8 cellular contexts compared by ENCODE assay signal in genomic region chr1:6246497-6247295, GRCh38. TPM values are rescaled to one million over a fixed set of nuclear protein-coding genes. Genes with fewer than 3 reads are reported as not detected.
A peak's percentile ranks its signal among the peaks of the same experiment; 100 is the strongest.
DNase-seq lines count a peak whose midpoint lies in the region; ATAC-seq and TF ChIP-seq lines count a peak whose summit lies in the region.

No MANE protein-coding gene starts in this region.

- WGBS in gastroesophageal sphincter (ENCODE audit: low coverage in 1 of 2), 2 donors, result 0% methylated on average over 6 of the region's 28 CpGs; no CpG with 5 or more reads in 1 of the 2 donors
- WGBS in thyroid gland, 2 donors, result 7 to 9% methylated on average over 13 to 18 of the region's 28 CpGs

- H3K27ac ChIP-seq in SJCRH30 (no peak overlapping the region), gastroesophageal sphincter (no peak overlapping the region), thyroid gland (no peak overlapping the region)

- TF ChIP-seq CTCF in gastroesophageal sphincter (IDR thresholded peaks at IDR 0.05) (peak in 3 of 4 experiments; percentile 97 to 99 (median 98)), omental fat pad (IDR thresholded peaks at IDR 0.05) (peak in 2 of 3 donors; percentile 90 to 98), thyroid gland (IDR thresholded peaks at IDR 0.05) (peak; percentile 88 to 97 (median 94))

- H3K36me3 ChIP-seq in SJCRH30 (no peaks in the 10 kb centered on the region), gastroesophageal sphincter (no peaks in the 10 kb centered on the region), thyroid gland (no peaks in the 10 kb centered on the region)

- no peak overlapping the region for H3K4me3 ChIP-seq in SJCRH30
- no peak overlapping the region for H3K4me3 ChIP-seq in gastroesophageal sphincter
- no peak overlapping the region for H3K4me3 ChIP-seq in thyroid gland (replicated peaks in 1 of 3)

- peak; percentile 10 for DNase-seq in GF-D8 (lab: John Stamatoyannopoulos, UW)
- peak; percentile 32 for DNase-seq in KG1 (lab: John Stamatoyannopoulos, UW)
- peak; percentile 94 to 95 for DNase-seq in SJCRH30
- DNase-seq in activated gamma-delta T cell treated with anti-CD3 and anti-CD28 coated beads, Interleukin-2, amount 50 U/mL, for 16 hours (ENCODE audit: low read depth), result peak; percentile 72
- peak; percentile 56 for DNase-seq in omental fat pad (ENCODE audit: low spot score)
- peak; percentile 70 to 76 for DNase-seq in thyroid gland

- no peak for TF ChIP-seq EP300 in gastroesophageal sphincter (IDR thresholded peaks at IDR 0.05)

- H3K9me3 ChIP-seq in SJCRH30 (replicated peaks) (no peaks in the 10 kb centered on the region), gastroesophageal sphincter (no peaks in the 10 kb centered on the region), thyroid gland (no peaks in the 10 kb centered on the region)

- TF ChIP-seq POLR2A in gastroesophageal sphincter (IDR thresholded peaks at IDR 0.05), result no peak
- no peak for TF ChIP-seq POLR2A in thyroid gland (IDR thresholded peaks at IDR 0.05)

- H3K27me3 ChIP-seq in SJCRH30 (peaks cover 10% of the 10 kb centered on the region; the same call in 1 of the 2 replicates), gastroesophageal sphincter (peaks cover 100% of the 10 kb centered on the region), thyroid gland (peaks cover 32% of the 10 kb centered on the region)

- peaks cover 4% of the 10 kb centered on the region for H3K4me1 ChIP-seq in SJCRH30
- H3K4me1 ChIP-seq in gastroesophageal sphincter, result peaks cover 0 to 49% (median 16%) of the 10 kb centered on the region in 3 donors
- peaks cover 0 to 29% of the 10 kb centered on the region in 2 donors for H3K4me1 ChIP-seq in thyroid gland

- intact Hi-C loops in thyroid gland (cut with DNase I), result loop anchor here (5.0 kb wide), 1 partner anchor 161 kb away; no protein-coding TSS in a partner anchor

- peak; percentile 71 for ATAC-seq in gastroesophageal sphincter
- ATAC-seq in omental fat pad (ENCODE audit: low FRiP score), result peak; percentile 49
- ATAC-seq in HG02571 (IDR thresholded peaks at IDR 0.05; ENCODE audit: unreplicated experiment), result no peak

RNA-seq across cellular contexts. Expression of gene HES3, which starts 2.7 kb away (rescaled TPM):
- not detected in 2 replicates for total RNA-seq in SJCRH30 (2014; rRNA removed; shearing (Covaris generic))
- not detected for total RNA-seq in gastroesophageal sphincter
- total RNA-seq in omental fat pad, result not detected
- total RNA-seq in thyroid gland, result not detected

RNA-seq across cellular contexts. Expression of gene ICMT, which starts 10.9 kb away (rescaled TPM):
- 109 and 111 TPM in 2 replicates for total RNA-seq in SJCRH30 (2014; rRNA removed; shearing (Covaris generic))
- total RNA-seq in gastroesophageal sphincter, result 10 to 100 TPM; 53.4 to 91.3 (median 85.0) TPM
- total RNA-seq in omental fat pad, result 10 to 100 TPM; 47.7 to 70.2 (median 57.3) TPM
- 10 to 100 TPM; 66.2 to 86.2 (median 78.1) TPM for total RNA-seq in thyroid gland

RNA-seq across cellular contexts. Expression of gene GPR153, which starts 14.2 kb away (rescaled TPM):
- 58.2 and 61.3 TPM in 2 replicates for total RNA-seq in SJCRH30 (2014; rRNA removed; shearing (Covaris generic))
- total RNA-seq in gastroesophageal sphincter (1 to 10 TPM; 2.6 to 8.9 (median 6.2) TPM), omental fat pad (10 to 100 TPM; 10.9 to 19.8 (median 14.3) TPM), thyroid gland (1 to 10 TPM in 3 of 4 donors, under 1 TPM in 1; 0.78 to 3.2 (median 1.5) TPM)

RNA-seq across cellular contexts. Expression of gene RNF207, which starts 40.8 kb away (rescaled TPM):
- not detected in 2 replicates for total RNA-seq in SJCRH30 (2014; rRNA removed; shearing (Covaris generic))
- total RNA-seq in gastroesophageal sphincter (10 to 100 TPM in 3 of 4 donors, 1 to 10 TPM in 1; 3.0 to 34.1 (median 18.3) TPM), omental fat pad (10 to 100 TPM in 2 of 4 donors, 1 to 10 TPM in 2; 5.2 to 48.2 (median 9.5) TPM), thyroid gland (10 to 100 TPM; 32.9 to 63.5 (median 47.0) TPM)

RNA-seq across cellular contexts. Expression of gene RPL22, which starts 47.3 kb away (rescaled TPM):
- total RNA-seq in SJCRH30 (2014; rRNA removed; shearing (Covaris generic)), result 606 and 680 TPM in 2 replicates
- total RNA-seq in gastroesophageal sphincter (100 to 1,000 TPM; 126 to 281 (median 227) TPM), omental fat pad (100 to 1,000 TPM; 164 to 205 (median 191) TPM), thyroid gland (100 to 1,000 TPM; 154 to 230 (median 181) TPM)

Comparison
In these comparisons a context has a peak if more than half of its experiments do, and no peak if none do; other contexts are left out.
1. DNase-seq: peak in every context shown above with its lines; median percentile 94 in SJCRH30; 73 in thyroid gland; 72 in activated gamma-delta T cell treated with anti-CD3 and anti-CD28 coated beads, Interleukin-2, amount 50 U/mL, for 16 hours; 56 in omental fat pad; 32 in KG1; 10 in GF-D8.